20 cellular contexts compared by ENCODE assay signal in the genomic region with DNA sequence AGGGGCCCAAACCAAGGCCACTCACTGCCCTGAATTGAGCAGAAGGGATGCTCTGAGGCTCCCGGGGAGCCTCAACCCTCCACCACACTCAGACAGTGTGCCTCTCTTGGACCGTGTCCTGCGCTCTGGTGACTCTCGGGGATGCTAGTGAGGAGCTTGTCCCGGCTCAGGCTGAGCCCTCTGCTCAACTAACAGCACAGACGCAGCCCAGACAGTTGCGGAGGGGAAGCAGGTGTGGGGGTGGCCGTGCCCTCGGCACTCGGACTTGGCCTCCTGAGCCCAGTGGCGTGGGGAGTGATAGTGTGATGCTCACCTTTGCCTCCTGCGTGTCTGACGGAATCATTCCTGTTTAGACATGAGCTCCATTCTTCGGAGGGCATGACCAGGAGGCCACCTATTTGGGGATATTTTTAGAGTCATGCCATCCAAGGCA. TPM values are rescaled to one million over a fixed set of nuclear protein-coding genes. Genes with fewer than 3 reads are reported as not detected.
DNase-seq lines count a peak whose midpoint lies in the region; ATAC-seq, FAIRE-seq and TF ChIP-seq lines count a peak whose summit lies in the region.
"Had no signal": no experiment of that assay in that cellular context is flagged by ENCODE, and none has a peak within 500 bp of the region (broad histone marks: within the 10 kb centered on the region; RNA-seq: fewer than 3 reads in every experiment).

No MANE protein-coding gene starts in this region.

- FAIRE-seq in kidney (lab: Jason Lieb, UNC): no peak
- FAIRE-seq: GM12892, RCC 7860 had no signal

- H3K27me3 Mint-ChIP-seq in activated naive CD8-positive, alpha-beta T cell treated with anti-CD3 and anti-CD28 coated beads, Interleukin-2, amount 10 ng/mL, durations not matched to agents 7 days and 5 days: peaks cover 16% of the 10 kb centered on the region
- peaks cover 10% of the 10 kb centered on the region for H3K27me3 Mint-ChIP-seq in activated naive CD8-positive, alpha-beta T cell treated with anti-CD3 and anti-CD28 coated beads, Interleukin-2, amount 50 U/mL, for 24 hours
- H3K27me3 Mint-ChIP-seq in IgD-negative memory B cell: peaks cover 7% of the 10 kb centered on the region
- H3K27me3 Mint-ChIP-seq in effector memory CD8-positive, alpha-beta T cell: peaks cover 21 to 26% of the 10 kb centered on the region in 2 donors

- POLR2A ChIA-PET in activated naive CD8-positive, alpha-beta T cell treated with anti-CD3 and anti-CD28 coated beads, Interleukin-2, amount 10 ng/mL, durations not matched to agents 7 days and 5 days (lab: Charles Lee): interaction anchor here (2.6 kb wide), 1 partner anchor 262 kb away, joined by 8 read pairs; no protein-coding TSS in a partner anchor

- no peak overlapping the region for H3K4me3 ChIP-seq in kidney (ENCODE audit: low read length in 2 of 2)
- H3K4me3 ChIP-seq: GM23338 had no signal

- H3K4me3 Mint-ChIP-seq in activated naive CD8-positive, alpha-beta T cell treated with anti-CD3 and anti-CD28 coated beads, Interleukin-2, amount 10 ng/mL, durations not matched to agents 7 days and 5 days: no peak overlapping the region
- H3K4me3 Mint-ChIP-seq in activated naive CD8-positive, alpha-beta T cell treated with anti-CD3 and anti-CD28 coated beads, Interleukin-2, amount 50 U/mL, for 24 hours: no peak overlapping the region
- H3K4me3 Mint-ChIP-seq in IgD-negative memory B cell: peak overlapping the region in 3 of 4 donors; percentile 15 to 82 (median 52)
- no peak overlapping the region for H3K4me3 Mint-ChIP-seq in effector memory CD8-positive, alpha-beta T cell
- H3K4me3 Mint-ChIP-seq: GM23338 had no signal

- H3K27ac Mint-ChIP-seq in activated naive CD8-positive, alpha-beta T cell treated with anti-CD3 and anti-CD28 coated beads, Interleukin-2, amount 10 ng/mL, durations not matched to agents 7 days and 5 days: no peak overlapping the region
- H3K27ac Mint-ChIP-seq in activated naive CD8-positive, alpha-beta T cell treated with anti-CD3 and anti-CD28 coated beads, Interleukin-2, amount 50 U/mL, for 24 hours: no peak overlapping the region
- no peak overlapping the region for H3K27ac Mint-ChIP-seq in IgD-negative memory B cell
- H3K27ac Mint-ChIP-seq in effector memory CD8-positive, alpha-beta T cell: no peak overlapping the region
- H3K27ac Mint-ChIP-seq: GM23338 had no signal

- H3K9me3 Mint-ChIP-seq in activated naive CD8-positive, alpha-beta T cell treated with anti-CD3 and anti-CD28 coated beads, Interleukin-2, amount 10 ng/mL, durations not matched to agents 7 days and 5 days: no peaks in the 10 kb centered on the region
- no peaks in the 10 kb centered on the region for H3K9me3 Mint-ChIP-seq in activated naive CD8-positive, alpha-beta T cell treated with anti-CD3 and anti-CD28 coated beads, Interleukin-2, amount 50 U/mL, for 24 hours
- H3K9me3 Mint-ChIP-seq in IgD-negative memory B cell: peaks cover 0 to 2% (median 0%) of the 10 kb centered on the region in 3 donors
- H3K9me3 Mint-ChIP-seq in effector memory CD8-positive, alpha-beta T cell: no peaks in the 10 kb centered on the region

- no peaks in the 10 kb centered on the region for H3K36me3 ChIP-seq in kidney (ENCODE audit: control insufficient read depth in 1 of 2, insufficient read depth in 2 of 2, low read length in 2 of 2)

- no peak overlapping the region for H3K27ac ChIP-seq in kidney (ENCODE audit: low read depth in 2 of 2, low read length in 2 of 2)

- H3K4me1 Mint-ChIP-seq in activated naive CD8-positive, alpha-beta T cell treated with anti-CD3 and anti-CD28 coated beads, Interleukin-2, amount 10 ng/mL, durations not matched to agents 7 days and 5 days: peaks cover 4% of the 10 kb centered on the region
- peaks cover 14% of the 10 kb centered on the region for H3K4me1 Mint-ChIP-seq in activated naive CD8-positive, alpha-beta T cell treated with anti-CD3 and anti-CD28 coated beads, Interleukin-2, amount 50 U/mL, for 24 hours
- peaks cover 5 to 6% (median 6%) of the 10 kb centered on the region in 3 donors for H3K4me1 Mint-ChIP-seq in IgD-negative memory B cell
- peaks cover 5 to 7% of the 10 kb centered on the region in 2 donors for H3K4me1 Mint-ChIP-seq in effector memory CD8-positive, alpha-beta T cell (ENCODE audit: low read depth in 2 of 2)

- no peaks in the 10 kb centered on the region for H3K9me3 ChIP-seq in kidney (ENCODE audit: control insufficient read depth in 1 of 2, low read length in 2 of 2)

- H3K9ac ChIP-seq in kidney (ENCODE audit: low read length in 2 of 2): no peak overlapping the region

- intact Hi-C loops in kidney (cut with DNase I) (loop anchor here (5.0 kb wide), 1 partner anchor 265 kb away; no protein-coding TSS in a partner anchor), sciatic nerve (cut with DNase I) (loop anchor here (5.0 kb wide), 2 partner anchors 40 to 260 kb away; no protein-coding TSS in a partner anchor)

- no peak for TF ChIP-seq CTCF in kidney (IDR thresholded peaks at IDR 0.05; ENCODE audit: borderline replicate concordance, extremely low read depth, insufficient read depth)

- DNase-seq in activated naive CD8-positive, alpha-beta T cell treated with anti-CD3 and anti-CD28 coated beads, Interleukin-2, amount 10 ng/mL, durations not matched to agents 7 days and 5 days: peak; percentile 17
- DNase-seq in activated naive CD8-positive, alpha-beta T cell treated with anti-CD3 and anti-CD28 coated beads, Interleukin-2, amount 50 U/mL, for 24 hours: no peak
- DNase-seq in kidney: peak; percentile 61
- peak; percentile 58 for DNase-seq in sciatic nerve (ENCODE audit: low spot score)
- no peak for DNase-seq in amygdala (lab: John Stamatoyannopoulos, UW)
- no peak for DNase-seq in effector memory CD8-positive, alpha-beta T cell
- DNase-seq: DMS79; KBM-7; NCI-H1105; NCI-H1694; NCI-H2081 treated with DMSO at 0.1 percent for 48 hours; NCI-H446 treated with DMSO at 0.1 percent for 48 hours; NK-92 treated with Interleukin-12 subunit alpha and Interleukin-12 subunit beta, amount 100 ng/mL, for 24 hours; SHP77 treated with DMSO at 0.1 percent for 48 hours had no signal

- peaks cover 0 to 2% of the 10 kb centered on the region in 2 donors for H3K4me1 ChIP-seq in kidney (ENCODE audit: control insufficient read depth in 1 of 2, insufficient read depth in 1 of 2, low read depth in 1 of 2, low read length in 2 of 2)

- H3K36me3 Mint-ChIP-seq in activated naive CD8-positive, alpha-beta T cell treated with anti-CD3 and anti-CD28 coated beads, Interleukin-2, amount 10 ng/mL, durations not matched to agents 7 days and 5 days: no peaks in the 10 kb centered on the region
- H3K36me3 Mint-ChIP-seq in activated naive CD8-positive, alpha-beta T cell treated with anti-CD3 and anti-CD28 coated beads, Interleukin-2, amount 50 U/mL, for 24 hours (ENCODE audit: low read depth): no peaks in the 10 kb centered on the region
- no peaks in the 10 kb centered on the region for H3K36me3 Mint-ChIP-seq in IgD-negative memory B cell
- peaks cover 4% of the 10 kb centered on the region for H3K36me3 Mint-ChIP-seq in effector memory CD8-positive, alpha-beta T cell (ENCODE audit: insufficient read depth)

- ATAC-seq in activated naive CD8-positive, alpha-beta T cell treated with anti-CD3 and anti-CD28 coated beads, Interleukin-2, amount 10 ng/mL, durations not matched to agents 7 days and 5 days (ENCODE audit: low read depth): no peak
- no peak for ATAC-seq in activated naive CD8-positive, alpha-beta T cell treated with anti-CD3 and anti-CD28 coated beads, Interleukin-2, amount 50 U/mL, for 24 hours
- ATAC-seq in sciatic nerve (no peak), GM18498 (IDR thresholded peaks at IDR 0.05; ENCODE audit: unreplicated experiment) (no peak)
- ATAC-seq in effector memory CD8-positive, alpha-beta T cell (replicated peaks): no peak
- ATAC-seq: GM23338, HCT116 had no signal

RNA-seq across cellular contexts. Expression of gene SLC19A1, which starts 15.4 kb away (rescaled TPM):
- total RNA-seq in activated naive CD8-positive, alpha-beta T cell treated with anti-CD3 and anti-CD28 coated beads, Interleukin-2, amount 10 ng/mL, durations not matched to agents 7 days and 5 days: 10 to 100 TPM; 34.3 to 38.4 TPM
- polyA plus RNA-seq in IgD-negative memory B cell (15.2 TPM), kidney (ENCODE audit: insufficient read depth, low read depth, low replicate concordance) (5.1 TPM)
- total RNA-seq in kidney (7.2 TPM), sciatic nerve (10.2 TPM)

Comparison
In these comparisons a context has a peak if more than half of its experiments do, and no peak if none do; other contexts are left out.
1. DNase-seq: peak in activated naive CD8-positive, alpha-beta T cell treated with anti-CD3 and anti-CD28 coated beads, Interleukin-2, amount 10 ng/mL, durations not matched to agents 7 days and 5 days (single experiment), kidney (single experiment) and sciatic nerve (single experiment); none in activated naive CD8-positive, alpha-beta T cell treated with anti-CD3 and anti-CD28 coated beads, Interleukin-2, amount 50 U/mL, for 24 hours (single experiment), amygdala (0 of 56) and effector memory CD8-positive, alpha-beta T cell (0 of 3).
2. H3K4me3 Mint-ChIP-seq: peak in IgD-negative memory B cell (3 of 4); none in activated naive CD8-positive, alpha-beta T cell treated with anti-CD3 and anti-CD28 coated beads, Interleukin-2, amount 10 ng/mL, durations not matched to agents 7 days and 5 days (single experiment), activated naive CD8-positive, alpha-beta T cell treated with anti-CD3 and anti-CD28 coated beads, Interleukin-2, amount 50 U/mL, for 24 hours (single experiment) and effector memory CD8-positive, alpha-beta T cell (0 of 2).